In genomic region chr3:27368831-27369607, GRCh38 we compare ENCODE assay signal across 8 cellular contexts. TPM values are rescaled to one million over a fixed set of nuclear protein-coding genes. Genes with fewer than 3 reads are reported as not detected.
DNase-seq lines count a peak whose midpoint lies in the region; TF ChIP-seq lines count a peak whose summit lies in the region.

NEK10 (minus strand) TSS chr3:27369383; CDS start chr3:27352882, 16,501 bp downstream.

- no peak for TF ChIP-seq CTCF in HFF-Myc (IDR thresholded peaks at IDR 0.05; ENCODE audit: low read depth, low read length, missing control alignments)
- peak in 2 of 6 experiments; percentile 14 to 17 for TF ChIP-seq CTCF in adrenal gland (IDR thresholded peaks at IDR 0.05)
- TF ChIP-seq CTCF in left ventricle myocardium inferior (IDR thresholded peaks at IDR 0.05; ENCODE audit: borderline replicate concordance), result peak; percentile 17
- TF ChIP-seq CTCF in tibial nerve (IDR thresholded peaks at IDR 0.05), result peak in 2 of 5 experiments; percentile 6 to 48

- H3K4me3 ChIP-seq in HFF-Myc (replicated peaks; ENCODE audit: low read depth, low read length) (peak within 1 kb of the TSS; percentile 65), adrenal gland (peak within 1 kb of the TSS; percentile 43 to 94 (median 62)), left ventricle myocardium inferior (peak within 1 kb of the TSS; percentile 79), tibial nerve (peak within 1 kb of the TSS; percentile 40 to 64 (median 61))

- H3K36me3 ChIP-seq in adrenal gland (replicated peaks in 1 of 2), result no peaks in the 10 kb centered on the region
- H3K36me3 ChIP-seq in left ventricle myocardium inferior, result no peaks in the 10 kb centered on the region
- H3K36me3 ChIP-seq in tibial nerve, result no peaks in the 10 kb centered on the region

- H3K4me1 ChIP-seq in adrenal gland (replicated peaks in 1 of 2), result peaks cover 0 to 4% of the 10 kb centered on the region in 2 donors
- peaks cover 10% of the 10 kb centered on the region for H3K4me1 ChIP-seq in left ventricle myocardium inferior
- H3K4me1 ChIP-seq in tibial nerve, result peaks cover 0 to 13% (median 4%) of the 10 kb centered on the region in 4 donors

- 2 to 3% (median 2%) methylated on average over 15 to 48 of the region's 48 CpGs for WGBS in adrenal gland, 4 donors
- WGBS in tibial nerve, 2 donors, result 4 to 5% methylated on average over 37 to 42 of the region's 48 CpGs

- TF ChIP-seq POLR2A in adrenal gland (IDR thresholded peaks at IDR 0.05) (no peak), tibial nerve (IDR thresholded peaks at IDR 0.05) (no peak)

- intact Hi-C loops in adrenal gland (cut with DNase I) (loop anchor here in 1 of 2 donors (10.0 kb wide), 1 partner anchor 316 kb away; no protein-coding TSS in a partner anchor), left ventricle myocardium inferior (cut with micrococcal nuclease) (no loop called here), posterior cingulate gyrus (cut with DNase I) (no loop called here)

- peak; percentile 74 for DNase-seq in GDM1 (lab: John Stamatoyannopoulos, UW)
- DNase-seq in HFF-Myc (ENCODE audit: extremely low read depth, low read depth), result peak; percentile 77
- peak; percentile 76 for DNase-seq in NCI-H1092 (lab: John Stamatoyannopoulos, UW)
- peak; percentile 65 to 95 for DNase-seq in SW 1271 (lab: John Stamatoyannopoulos, UW)
- peak; percentile 94 to 98 (median 96) for DNase-seq in adrenal gland
- DNase-seq in left ventricle myocardium inferior, result peak; percentile 85
- peak; percentile 74 to 99 (median 94) for DNase-seq in posterior cingulate gyrus
- peak; percentile 66 to 77 for DNase-seq in tibial nerve (ENCODE audit: low spot score in 2 of 2)

- no peaks in the 10 kb centered on the region for H3K9me3 ChIP-seq in adrenal gland (replicated peaks in 1 of 3)
- no peaks in the 10 kb centered on the region for H3K9me3 ChIP-seq in left ventricle myocardium inferior (replicated peaks)
- no peaks in the 10 kb centered on the region for H3K9me3 ChIP-seq in tibial nerve

- H3K27me3 ChIP-seq in adrenal gland (no peaks in the 10 kb centered on the region), left ventricle myocardium inferior (ENCODE audit: low read depth) (no peaks in the 10 kb centered on the region), tibial nerve (no peaks in the 10 kb centered on the region)

- peak in 1 of 2 donors; percentile 15 for TF ChIP-seq EP300 in tibial nerve (IDR thresholded peaks at IDR 0.05)

- H3K27ac ChIP-seq in adrenal gland (no peak within 1 kb of the TSS), left ventricle myocardium inferior (replicated peaks) (no peak within 1 kb of the TSS), tibial nerve (no peak within 1 kb of the TSS)

RNA-seq across cellular contexts. Expression of gene NEK10, which starts in this region (rescaled TPM):
- total RNA-seq in adrenal gland (1 to 10 TPM in 1 of 8 donors, under 1 TPM in 7; 0.25 to 1.2 (median 0.77) TPM), left ventricle myocardium inferior (11.5 TPM), tibial nerve (1 to 10 TPM in 3 of 4 donors, under 1 TPM in 1; 0.20 to 2.4 (median 1.7) TPM)
- polyA plus RNA-seq in adrenal gland, result under 1 TPM; 0.16 to 0.55 (median 0.24) TPM
